ENCODE assay signal across 9 cellular contexts in the genomic region with DNA sequence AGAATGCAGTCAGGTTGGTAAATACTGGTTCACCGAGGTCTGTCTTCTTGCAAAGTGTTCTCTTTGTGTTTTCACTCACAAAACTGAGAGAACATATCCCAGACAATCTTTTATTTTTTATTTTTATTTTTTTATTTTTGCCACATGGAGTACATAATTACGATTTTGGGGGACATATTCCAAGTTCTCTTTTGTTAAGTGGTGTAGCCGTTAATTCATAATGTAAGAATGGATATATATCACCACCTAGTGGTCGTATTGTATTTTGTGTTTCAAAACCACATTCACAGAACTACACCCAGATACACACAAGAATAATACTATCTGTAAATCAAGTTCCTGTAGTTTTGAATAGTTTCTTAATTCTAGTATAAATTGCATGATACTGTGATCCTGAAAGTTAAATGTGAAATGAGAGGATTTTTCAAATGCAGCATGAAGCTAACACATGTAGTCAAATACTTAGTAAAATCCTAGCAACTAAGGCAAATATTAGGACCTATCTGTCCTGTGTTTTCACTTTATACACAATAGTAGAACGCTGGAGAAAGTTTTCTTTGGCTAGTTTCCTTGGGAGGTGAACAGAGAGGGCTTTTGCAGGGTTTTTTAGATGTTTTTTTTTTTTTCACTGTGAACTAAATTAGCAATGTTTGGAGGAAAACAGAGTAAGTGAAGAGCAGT.
DNase-seq lines count a peak whose midpoint lies in the region; ATAC-seq and TF ChIP-seq lines count a peak whose summit lies in the region.
"Had no signal": no experiment of that assay in that cellular context is flagged by ENCODE, and none has a peak within 500 bp of the region (broad histone marks: within the 10 kb centered on the region; RNA-seq: fewer than 3 reads in every experiment).

No MANE protein-coding gene starts in this region.

- H3K36me3 ChIP-seq in lung (ENCODE audit: control insufficient read depth in 2 of 2, insufficient read depth in 2 of 2, low read length in 2 of 2) = no peaks in the 10 kb centered on the region
- H3K36me3 ChIP-seq: BLaER1 treated with 17β-estradiol and CSF1 and Interleukin-3, amounts not matched to agents 10 nM and 100 nM had no signal

- H3K4me1 ChIP-seq in lung (ENCODE audit: control insufficient read depth in 2 of 2, insufficient read depth in 2 of 2, low read length in 2 of 2) = no peaks in the 10 kb centered on the region

- H3K9me3 ChIP-seq in lung (ENCODE audit: control insufficient read depth in 2 of 2, insufficient read depth in 1 of 2, low read length in 1 of 2) = no peaks in the 10 kb centered on the region

- no peaks in the 10 kb centered on the region for H3K4me1 Mint-ChIP-seq in stimulated activated effector memory CD8-positive, alpha-beta T cell treated with anti-CD3 and anti-CD28 coated beads, Interleukin-12 subunit alpha, Interleukin-12 subunit beta, amount 100 ng/mL, for 72 hours

- H3K4me3 ChIP-seq in lung = no peak overlapping the region
- H3K4me3 ChIP-seq: BLaER1 treated with 17β-estradiol and CSF1 and Interleukin-3, amounts not matched to agents 10 nM and 100 nM had no signal

- DNase-seq in DMS79 treated with DMSO at 0.1 percent for 48 hours (lab: John Stamatoyannopoulos, UW) = peak; percentile 6
- DNase-seq in DMS79 (lab: John Stamatoyannopoulos, UW) = no peak
- peak; percentile 6 for DNase-seq in NCI-H526 treated with DMSO at 0.1 percent for 48 hours (lab: John Stamatoyannopoulos, UW)
- DNase-seq in central memory CD4-positive, alpha-beta T cell = peak; percentile 21
- no peak for DNase-seq in lung (ENCODE audit: low spot score)
- no peak for DNase-seq in activated CD4-positive, alpha-beta T cell treated with anti-CD3 and anti-CD28 coated beads for 48 hours
- DNase-seq in stimulated activated effector memory CD8-positive, alpha-beta T cell treated with anti-CD3 and anti-CD28 coated beads, Interleukin-12 subunit alpha, Interleukin-12 subunit beta, amount 100 ng/mL, for 72 hours (ENCODE audit: low spot score in 2 of 2) = no peak

- H3K27me3 ChIP-seq in lung (ENCODE audit: control insufficient read depth, insufficient read depth) = no peaks in the 10 kb centered on the region
- H3K27me3 ChIP-seq: BLaER1 treated with 17β-estradiol and CSF1 and Interleukin-3, amounts not matched to agents 10 nM and 100 nM had no signal

- no peak overlapping the region for H3K27ac ChIP-seq in lung (ENCODE audit: low read depth in 1 of 2, low read length in 1 of 2)
- H3K27ac ChIP-seq: BLaER1 treated with 17β-estradiol and CSF1 and Interleukin-3, amounts not matched to agents 10 nM and 100 nM had no signal

- TF ChIP-seq CTCF in lung (IDR thresholded peaks at IDR 0.05; ENCODE audit: control extremely low read depth, extremely low read depth) = peak; percentile 50

- no peaks in the 10 kb centered on the region for H3K9me3 Mint-ChIP-seq in stimulated activated effector memory CD8-positive, alpha-beta T cell treated with anti-CD3 and anti-CD28 coated beads, Interleukin-12 subunit alpha, Interleukin-12 subunit beta, amount 100 ng/mL, for 72 hours

- no peak overlapping the region for H3K27ac Mint-ChIP-seq in stimulated activated effector memory CD8-positive, alpha-beta T cell treated with anti-CD3 and anti-CD28 coated beads, Interleukin-12 subunit alpha, Interleukin-12 subunit beta, amount 100 ng/mL, for 72 hours

- no peak overlapping the region for H3K4me3 Mint-ChIP-seq in stimulated activated effector memory CD8-positive, alpha-beta T cell treated with anti-CD3 and anti-CD28 coated beads, Interleukin-12 subunit alpha, Interleukin-12 subunit beta, amount 100 ng/mL, for 72 hours

- 20 to 28% methylated on average over 5 of the region's 5 CpGs for WGBS in lung, 2 donors

- H3K36me3 Mint-ChIP-seq in stimulated activated effector memory CD8-positive, alpha-beta T cell treated with anti-CD3 and anti-CD28 coated beads, Interleukin-12 subunit alpha, Interleukin-12 subunit beta, amount 100 ng/mL, for 72 hours = no peaks in the 10 kb centered on the region

- peak; percentile 62 for ATAC-seq in HG02852 (IDR thresholded peaks at IDR 0.05; ENCODE audit: unreplicated experiment)
- ATAC-seq in lung (ENCODE audit: insufficient read depth, low FRiP score) = peak; percentile 59
- ATAC-seq in stimulated activated effector memory CD8-positive, alpha-beta T cell treated with anti-CD3 and anti-CD28 coated beads, Interleukin-12 subunit alpha, Interleukin-12 subunit beta, amount 100 ng/mL, for 72 hours = no peak

Comparison
In these comparisons a context has a peak if more than half of its experiments do, and no peak if none do; other contexts are left out.
1. DNase-seq: peak in DMS79 treated with DMSO at 0.1 percent for 48 hours (single experiment), NCI-H526 treated with DMSO at 0.1 percent for 48 hours (single experiment) and central memory CD4-positive, alpha-beta T cell (single experiment); none in DMS79 (single experiment), lung (single experiment), activated CD4-positive, alpha-beta T cell treated with anti-CD3 and anti-CD28 coated beads for 48 hours (single experiment) and stimulated activated effector memory CD8-positive, alpha-beta T cell treated with anti-CD3 and anti-CD28 coated beads, Interleukin-12 subunit alpha, Interleukin-12 subunit beta, amount 100 ng/mL, for 72 hours (0 of 2).